8 cellular contexts compared by ENCODE assay signal in genomic region chr14:66507722-66508546, GRCh38. TPM values are rescaled to one million over a fixed set of nuclear protein-coding genes. Genes with fewer than 3 reads are reported as not detected.
A peak's percentile ranks its signal among the peaks of the same experiment; 100 is the strongest.
DNase-seq lines count a peak whose midpoint lies in the region; ATAC-seq and TF ChIP-seq lines count a peak whose summit lies in the region.

GPHN (plus strand) TSS chr14:66508147.

- H3K9me3 ChIP-seq in BE2C (no peaks in the 10 kb centered on the region), right lobe of liver (no peaks in the 10 kb centered on the region)

- H3K36me3 Mint-ChIP-seq in activated CD4-positive, alpha-beta memory T cell treated with anti-CD3 and anti-CD28 coated beads for 36 hours, result no peaks in the 10 kb centered on the region

- peak; percentile 94 for TF ChIP-seq POLR2A in right lobe of liver (IDR thresholded peaks at IDR 0.05)

- H3K27ac ChIP-seq in dorsolateral prefrontal cortex (peak within 1 kb of the TSS; percentile 84 to 99 (median 95)), right lobe of liver (peak within 1 kb of the TSS; percentile 88 to 89 (median 89))

- CTCF ChIA-PET in activated CD4-positive, alpha-beta memory T cell treated with anti-CD3 and anti-CD28 coated beads for 36 hours (lab: Charles Lee), result interaction anchor here (1.0 to 2.7 kb wide), 8 partner anchors 10 to 852 kb away, joined by 3 to 8 read pairs (median 4); partner anchors contain the start of gene ATP6V1D

- WGBS in right lobe of liver (ENCODE audit: insufficient coverage, low coverage, low lambda C conversion rate, missing lambda C conversion rate), result under 1% methylated on average over 36 of the region's 91 CpGs

- peak within 1 kb of the TSS; percentile 89 for H3K4me3 Mint-ChIP-seq in activated CD4-positive, alpha-beta memory T cell treated with anti-CD3 and anti-CD28 coated beads for 36 hours

- POLR2A ChIA-PET in activated CD4-positive, alpha-beta memory T cell treated with anti-CD3 and anti-CD28 coated beads for 36 hours (lab: Charles Lee), result interaction anchor here (1.6 to 1.9 kb wide), 4 partner anchors 9 to 734 kb away, joined by 4 to 9 read pairs (median 6); partner anchors contain the start of gene PALS1

- ATAC-seq in HG03442 (IDR thresholded peaks at IDR 0.05; ENCODE audit: unreplicated experiment) (peak; percentile 86), right lobe of liver (peak; percentile 92 to 98 (median 94))

- H3K27me3 ChIP-seq in BE2C, result no peaks in the 10 kb centered on the region
- H3K27me3 ChIP-seq in dorsolateral prefrontal cortex, result no peaks in the 10 kb centered on the region
- H3K27me3 ChIP-seq in right lobe of liver, result no peaks in the 10 kb centered on the region

- peak within 1 kb of the TSS; percentile 92 for H3K27ac Mint-ChIP-seq in activated CD4-positive, alpha-beta memory T cell treated with anti-CD3 and anti-CD28 coated beads for 36 hours

- TF ChIP-seq CTCF in BE2C (IDR thresholded peaks at IDR 0.05; ENCODE audit: low read depth, low read length), result peak; percentile 33; the same call in 1 of the 2 replicates
- TF ChIP-seq CTCF in dorsolateral prefrontal cortex (IDR thresholded peaks at IDR 0.05 in 54 of 56, conservative IDR thresholded peaks at IDR 0.05 in 2 of 56; ENCODE audit: low read depth in 1 of 56, partially characterized antibody in 56 of 56), result peak; percentile 23 to 82 (median 58)
- TF ChIP-seq CTCF in right lobe of liver (IDR thresholded peaks at IDR 0.05), result peak; percentile 20 to 41 (median 34)

- H3K4me1 ChIP-seq in BE2C (no peaks in the 10 kb centered on the region), right lobe of liver (peaks cover 0 to 38% (median 0%) of the 10 kb centered on the region in 4 donors)

- intact Hi-C loops in activated CD4-positive, alpha-beta memory T cell treated with anti-CD3 and anti-CD28 coated beads for 36 hours (cut with micrococcal nuclease), result loop anchor here (2.0 to 5.0 kb wide), 6 partner anchors 99 to 1411 kb away; partner anchors contain the start of genes EIF2S1, PALS1, RAD51B and ZFYVE26
- intact Hi-C loops in dorsolateral prefrontal cortex (cut with DNase I), result loop anchor here (2.0 to 10.0 kb wide), 2 partner anchors 733 to 1307 kb away; partner anchors contain the start of genes PALS1 (in 1 of the 2), RAD51B (in 1 of the 2) and ZFYVE26 (in 1 of the 2)
- intact Hi-C loops in right lobe of liver (cut with DNase I), result no loop called here

- no peaks in the 10 kb centered on the region for H3K9me3 Mint-ChIP-seq in activated CD4-positive, alpha-beta memory T cell treated with anti-CD3 and anti-CD28 coated beads for 36 hours

- H3K4me3 ChIP-seq in BE2C (ENCODE audit: low read depth, low read length), result peak within 1 kb of the TSS; percentile 98
- H3K4me3 ChIP-seq in dorsolateral prefrontal cortex, result peak within 1 kb of the TSS; percentile 63 to 99 (median 91)
- peak within 1 kb of the TSS; percentile 84 to 87 (median 85) for H3K4me3 ChIP-seq in right lobe of liver

- no peaks in the 10 kb centered on the region for H3K36me3 ChIP-seq in BE2C
- H3K36me3 ChIP-seq in right lobe of liver, result no peaks in the 10 kb centered on the region

- H3K27me3 Mint-ChIP-seq in activated CD4-positive, alpha-beta memory T cell treated with anti-CD3 and anti-CD28 coated beads for 36 hours, result peaks cover 4% of the 10 kb centered on the region

- peaks cover 33% of the 10 kb centered on the region for H3K4me1 Mint-ChIP-seq in activated CD4-positive, alpha-beta memory T cell treated with anti-CD3 and anti-CD28 coated beads for 36 hours (ENCODE audit: low read depth)

- DNase-seq in BE2C (peak; percentile 97), GM19238 (ENCODE audit: insufficient read length, low spot score) (peak; percentile 63), NCI-H526 (lab: John Stamatoyannopoulos, UW) (peak; percentile 98 to 99), dorsolateral prefrontal cortex (peak; percentile 90 to 97 (median 96)), right lobe of liver (peak; percentile 97 to 99 (median 99))
- peak; percentile 95 for DNase-seq in activated CD4-positive, alpha-beta memory T cell treated with anti-CD3 and anti-CD28 coated beads for 36 hours
- peak; percentile 84 to 89 for DNase-seq in stimulated activated CD4-positive, alpha-beta T cell treated with anti-CD3 and anti-CD28 coated beads, Interleukin-4, amount 100 ng/mL, for 4 hours

RNA-seq across cellular contexts. Expression of gene GPHN, which starts in this region (rescaled TPM):
- polyA plus RNA-seq in BE2C (2012; ENCODE audit: insufficient read depth, insufficient read length, low read depth), result 35.0 TPM
- 10 to 100 TPM; 19.5 to 23.1 TPM for total RNA-seq in activated CD4-positive, alpha-beta memory T cell treated with anti-CD3 and anti-CD28 coated beads for 36 hours
- 100 to 1,000 TPM in 47 of 120 experiments, 10 to 100 TPM in 73; 61.8 to 136 (median 95.7) TPM for total RNA-seq in dorsolateral prefrontal cortex
- 10 to 100 TPM; 21.2 to 81.7 (median 40.2) TPM for total RNA-seq in right lobe of liver

Comparison
In these comparisons a context has a peak if more than half of its experiments do, and no peak if none do; other contexts are left out.
1. Peak in every context shown above with its lines: DNase-seq, ATAC-seq, H3K4me3 ChIP-seq and H3K27ac ChIP-seq.
2. intact Hi-C loops: an anchor here in activated CD4-positive, alpha-beta memory T cell treated with anti-CD3 and anti-CD28 coated beads for 36 hours (2.0 to 5.0 kb wide) and dorsolateral prefrontal cortex (2.0 to 10.0 kb wide); none called in right lobe of liver.